16 cellular contexts compared by ENCODE assay signal in genomic region chr2:202052235-202052634, GRCh38. TPM values are rescaled to one million over a fixed set of nuclear protein-coding genes. Genes with fewer than 3 reads are reported as not detected.
DNase-seq lines count a peak whose midpoint lies in the region; ATAC-seq, FAIRE-seq and TF ChIP-seq lines count a peak whose summit lies in the region.
"Had no signal": no experiment of that assay in that cellular context is flagged by ENCODE, and none has a peak within 500 bp of the region (broad histone marks: within the 10 kb centered on the region; RNA-seq: fewer than 3 reads in every experiment).

No MANE protein-coding gene starts in this region.

- H2BK120ac ChIP-seq in IMR-90 (ENCODE audit: low read depth, low read length) (no peak overlapping the region), H1 (replicated peaks; ENCODE audit: low read depth, low read length) (no peak overlapping the region)

- no peak overlapping the region for H2AFZ ChIP-seq in IMR-90 (replicated peaks; ENCODE audit: low read length, poor library complexity)
- no peak overlapping the region for H2AFZ ChIP-seq in OCI-LY3 (ENCODE audit: low read depth, low read length)
- H2AFZ ChIP-seq in H1 (ENCODE audit: low read length), result no peak overlapping the region

- H3K23ac ChIP-seq in IMR-90 (ENCODE audit: low read depth, low read length), result no peak overlapping the region
- H3K23ac ChIP-seq in H1 (ENCODE audit: insufficient read length), result no peak overlapping the region

- in situ Hi-C loops in IMR-90 (cut with MboI; ENCODE audit: low sequenced_read_pairs), result no loop called here

- H2BK5ac ChIP-seq in IMR-90 (ENCODE audit: low read depth, low read length, poor library complexity, severe bottlenecking), result no peak overlapping the region
- no peak overlapping the region for H2BK5ac ChIP-seq in H1 (ENCODE audit: low read depth, low read length)

- peak overlapping the region; percentile 17; the same call in 1 of the 2 replicates for H3K14ac ChIP-seq in IMR-90 (replicated peaks; ENCODE audit: low read depth, low read length)
- H3K14ac ChIP-seq in H1 (ENCODE audit: insufficient read length), result no peak overlapping the region

- H3K9me3 ChIP-seq in IMR-90 (ENCODE audit: control insufficient read depth, insufficient read depth, low read length) (no peaks in the 10 kb centered on the region), OCI-LY3 (ENCODE audit: insufficient read depth, low read length) (no peaks in the 10 kb centered on the region), H1 (ENCODE audit: insufficient read depth in 2 of 2, low read depth in 1 of 2, low read length in 1 of 2) (no peaks in the 10 kb centered on the region), sigmoid colon (no peaks in the 10 kb centered on the region)
- H3K9me3 ChIP-seq: Caco-2 had no signal

- TF ChIP-seq CTCF in IMR-90 (conservative IDR thresholded peaks at IDR 0.05; ENCODE audit: low read depth, low read length), result no peak
- no peak for TF ChIP-seq CTCF in OCI-LY3 (IDR thresholded peaks at IDR 0.05; ENCODE audit: low read depth, low read length)
- no peak for TF ChIP-seq CTCF in H1 (IDR thresholded peaks at IDR 0.05; ENCODE audit: control extremely low read depth in 1 of 3, insufficient read depth in 1 of 3, low read depth in 1 of 3, low read length in 3 of 3)
- no peak for TF ChIP-seq CTCF in sigmoid colon (IDR thresholded peaks at IDR 0.05)
- no peak for TF ChIP-seq CTCF in GM10266 (IDR thresholded peaks at IDR 0.05; ENCODE audit: control insufficient read depth, insufficient read depth, low read depth, missing control alignments)

- no peak overlapping the region for H4K8ac ChIP-seq in IMR-90 (ENCODE audit: low read depth in 2 of 2, low read length in 2 of 2)
- H4K8ac ChIP-seq in H1 (ENCODE audit: extremely low read depth, insufficient read depth, low read length), result no peak overlapping the region

- H3K79me1 ChIP-seq in IMR-90 (ENCODE audit: low read depth in 1 of 2, low read length in 2 of 2) (no peaks in the 10 kb centered on the region), H1 (ENCODE audit: low read depth, low read length) (no peaks in the 10 kb centered on the region)

- H3K9me1 ChIP-seq in IMR-90 (ENCODE audit: insufficient read depth, low read length), result 0 out of 2 replicates have a peak, but pooled peaks cover 3% of the 10 kb centered on the region

- POLR2A ChIA-PET in IMR-90 (lab: Charles Lee; ENCODE audit: unreplicated experiment), result interaction anchor here (0.6 kb wide), 1 partner anchor 63 kb away, joined by 8 read pairs; no protein-coding TSS in a partner anchor
- POLR2A ChIA-PET in H1 (lab: Charles Lee; ENCODE audit: partially characterized antibody), result interaction anchor here (0.7 to 0.9 kb wide), 3 partner anchors 10 to 13 kb away, joined by 3 to 6 read pairs (median 3); no protein-coding TSS in a partner anchor

- no TSS peak for BruUV-seq in IMR-90 (replicated peaks; lab: Mats Ljungman, UMichigan)

- H2BK12ac ChIP-seq in H1 (ENCODE audit: low read depth, low read length), result no peak overlapping the region; the same call in 1 of the 2 replicates

- peak overlapping the region; percentile 35; the same call in 1 of the 2 replicates for H3K4ac ChIP-seq in IMR-90 (ENCODE audit: low read depth, low read length)
- no peak overlapping the region for H3K4ac ChIP-seq in H1 (replicated peaks; ENCODE audit: insufficient read length, low read depth, low read length)

- H4K91ac ChIP-seq in IMR-90 (ENCODE audit: insufficient read depth, low read depth, low read length) (no peak overlapping the region), H1 (replicated peaks; ENCODE audit: insufficient read length, low read length) (no peak overlapping the region)

- peaks cover 5% of the 10 kb centered on the region for H3K4me1 ChIP-seq in IMR-90 (ENCODE audit: control insufficient read depth, insufficient read depth, low read length)
- peaks cover 12% of the 10 kb centered on the region for H3K4me1 ChIP-seq in OCI-LY3 (ENCODE audit: low read length)
- H3K4me1 ChIP-seq in H1 (replicated peaks in 1 of 4; ENCODE audit: control insufficient read depth in 3 of 4, insufficient read depth in 4 of 4, low read length in 3 of 4), result peaks cover 2 to 13% (median 9%) of the 10 kb centered on the region in 4 experiments
- peaks cover 0 to 8% (median 0%) of the 10 kb centered on the region in 4 donors for H3K4me1 ChIP-seq in sigmoid colon

- TF ChIP-seq EP300 in H1 (IDR thresholded peaks at IDR 0.05; ENCODE audit: borderline replicate concordance in 1 of 2, low read depth in 2 of 2, low read length in 2 of 2) (no peak), sigmoid colon (IDR thresholded peaks at IDR 0.05) (no peak)

- H2AK5ac ChIP-seq in IMR-90 (ENCODE audit: low read depth, low read length), result no peak overlapping the region
- H2AK5ac ChIP-seq in H1 (ENCODE audit: low read depth, low read length), result no peak overlapping the region

- no peaks in the 10 kb centered on the region for H3K27me3 ChIP-seq in IMR-90 (ENCODE audit: control insufficient read depth, insufficient read depth, low read length)
- H3K27me3 ChIP-seq in OCI-LY3 (ENCODE audit: low read depth, low read length), result no peaks in the 10 kb centered on the region
- no peaks in the 10 kb centered on the region for H3K27me3 ChIP-seq in H1 (replicated peaks in 1 of 4; ENCODE audit: control insufficient read depth in 3 of 4, extremely low read depth in 1 of 4, insufficient read depth in 3 of 4, low read length in 3 of 4)
- no peaks in the 10 kb centered on the region for H3K27me3 ChIP-seq in sigmoid colon

- H3K56ac ChIP-seq in IMR-90 (ENCODE audit: extremely low read depth, insufficient read depth, low read length) (no peak overlapping the region), H1 (replicated peaks; ENCODE audit: insufficient read length, low read depth, low read length) (no peak overlapping the region)

- no peak for TF ChIP-seq POLR2A in IMR-90 (IDR thresholded peaks at IDR 0.05; ENCODE audit: low read depth, low read length)
- TF ChIP-seq POLR2A in H1 (IDR thresholded peaks at IDR 0.05; ENCODE audit: control extremely low read depth in 1 of 2, low read depth in 2 of 2, low read length in 2 of 2), result no peak
- TF ChIP-seq POLR2A in sigmoid colon (IDR thresholded peaks at IDR 0.05), result no peak

- H3K4me3 ChIP-seq in IMR-90 (ENCODE audit: insufficient read depth, low read depth, low read length) (no peak overlapping the region), OCI-LY3 (ENCODE audit: low read length) (no peak overlapping the region; the same call in 1 of the 2 replicates), H1 (ENCODE audit: extremely low read depth in 1 of 4, insufficient read depth in 2 of 4, low read depth in 3 of 4, low read length in 4 of 4) (no peak overlapping the region), sigmoid colon (no peak overlapping the region)

- H2BK20ac ChIP-seq in IMR-90 (ENCODE audit: low read depth, low read length) (peak overlapping the region; percentile 24; the same call in 1 of the 2 replicates), H1 (ENCODE audit: low read length) (no peak overlapping the region)

- FAIRE-seq in H1 (lab: Jason Lieb, UNC), result no peak
- FAIRE-seq: HepG2 had no signal

- dilution Hi-C loops in IMR-90 (cut with HindIII; ENCODE audit: low sequenced_read_pairs, unreplicated experiment), result no loop called here

- ATAC-seq in IMR-90 (ENCODE audit: low read depth) (no peak), GM19035 (IDR thresholded peaks at IDR 0.05; ENCODE audit: unreplicated experiment) (no peak)
- ATAC-seq: HepG2, Right ventricle myocardium inferior had no signal

- CTCF ChIA-PET in IMR-90 (lab: Yijun Ruan, JAX) (no interaction called here), H1 (lab: Charles Lee; ENCODE audit: partially characterized antibody) (no interaction called here)

- no peak for DNase-seq in IMR-90
- no peak for DNase-seq in H1 (ENCODE audit: low read depth in 1 of 2, low spot score in 2 of 2)
- no peak for DNase-seq in sigmoid colon
- no peak for DNase-seq in NCI-H1694 treated with DMSO at 0.1 percent for 48 hours (lab: John Stamatoyannopoulos, UW)
- no peak for DNase-seq in GM10266 (ENCODE audit: extremely low spot score)
- DNase-seq: Caco-2, DMS153, NCI-H1436 treated with DMSO at 0.1 percent for 48 hours, NCI-H2081 treated with DMSO at 0.1 percent for 48 hours, NCI-H510A, T-helper 2 cell had no signal

- no peak overlapping the region for H2AK9ac ChIP-seq in IMR-90 (replicated peaks; ENCODE audit: low read depth, low read length, poor library complexity)

- H3K36me3 ChIP-seq in IMR-90 (ENCODE audit: control insufficient read depth, insufficient read depth, low read length), result no peaks in the 10 kb centered on the region
- H3K36me3 ChIP-seq in OCI-LY3 (replicated peaks; ENCODE audit: low read depth, low read length), result no peaks in the 10 kb centered on the region
- H3K36me3 ChIP-seq in H1 (ENCODE audit: control insufficient read depth in 2 of 4, insufficient read depth in 4 of 4, low read length in 3 of 4), result no peaks in the 10 kb centered on the region
- no peaks in the 10 kb centered on the region for H3K36me3 ChIP-seq in sigmoid colon

- peak overlapping the region; percentile 50 for H3K18ac ChIP-seq in IMR-90 (ENCODE audit: low read depth, low read length)
- 0 out of 2 replicates have a peak overlapping the region, but pooled peaks have one; percentile 5 for H3K18ac ChIP-seq in H1 (ENCODE audit: extremely low read depth, low read length)

- no peak overlapping the region for H3K27ac ChIP-seq in IMR-90 (ENCODE audit: insufficient read depth, low read length)
- no peak overlapping the region for H3K27ac ChIP-seq in OCI-LY3 (ENCODE audit: low read length)
- H3K27ac ChIP-seq in H1 (ENCODE audit: low read depth, low read length), result no peak overlapping the region
- peak overlapping the region in 3 of 4 donors; percentile 30 to 77 (median 51) for H3K27ac ChIP-seq in sigmoid colon

- H3K9ac ChIP-seq in IMR-90 (ENCODE audit: low read depth, low read length) (no peak overlapping the region), OCI-LY3 (ENCODE audit: low read length) (no peak overlapping the region), H1 (replicated peaks in 1 of 4; ENCODE audit: extremely low read depth in 1 of 4, low read depth in 3 of 4, low read length in 3 of 4) (no peak overlapping the region)

- no peaks in the 10 kb centered on the region for H4K20me1 ChIP-seq in IMR-90 (ENCODE audit: insufficient read depth, low read length)
- H4K20me1 ChIP-seq in OCI-LY3 (ENCODE audit: insufficient read depth, low read length), result no peaks in the 10 kb centered on the region
- H4K20me1 ChIP-seq in H1 (replicated peaks in 1 of 2; ENCODE audit: control insufficient read depth in 1 of 2, insufficient read depth in 2 of 2, low read length in 2 of 2), result no peaks in the 10 kb centered on the region

- intact Hi-C loops in IMR-90 (cut with micrococcal nuclease) (no loop called here), sigmoid colon (cut with DNase I) (no loop called here)

- H4K5ac ChIP-seq in IMR-90 (ENCODE audit: low read depth, low read length) (no peak overlapping the region), H1 (ENCODE audit: insufficient read length, low read depth, low read length) (no peak overlapping the region)

- H3K79me2 ChIP-seq in OCI-LY3 (ENCODE audit: low read length) (no peaks in the 10 kb centered on the region), H1 (ENCODE audit: control insufficient read depth in 1 of 2, insufficient read depth in 2 of 2, low read length in 2 of 2) (no peaks in the 10 kb centered on the region)

- WGBS in IMR-90 (ENCODE audit: extremely low coverage in 2 of 2, insufficient read length in 1 of 2), 2 experiments, result no CpG with 5 or more reads among the region's 1 CpG
- WGBS in H1 (ENCODE audit: extremely low coverage in 1 of 2, insufficient coverage in 1 of 2, insufficient read length in 1 of 2, insufficient replicate concordance in 2 of 2, low coverage in 1 of 2, low lambda C conversion rate in 2 of 2, missing lambda C conversion rate in 1 of 2), 2 experiments, result 93% methylated on average over 1 of the region's 1 CpG; no CpG with 5 or more reads in 1 of the 2 experiments
- 89 to 94% methylated on average over 1 of the region's 1 CpG for WGBS in sigmoid colon, 2 donors

- TF ChIP-seq RAD21 in IMR-90 (IDR thresholded peaks at IDR 0.05; ENCODE audit: low read length) (no peak), H1 (IDR thresholded peaks at IDR 0.05 in 1 of 2, conservative IDR thresholded peaks at IDR 0.05 in 1 of 2; ENCODE audit: low read depth in 2 of 2, low read length in 2 of 2) (no peak)

- H2BK15ac ChIP-seq in IMR-90 (ENCODE audit: low read depth, low read length) (no peak overlapping the region; the same call in 2 of the 3 replicates), H1 (ENCODE audit: low read length) (no peak overlapping the region)

- H3K4me2 ChIP-seq in IMR-90 (ENCODE audit: low read depth, low read length) (no peak overlapping the region), OCI-LY3 (ENCODE audit: low read length) (peak overlapping the region; percentile 50), H1 (ENCODE audit: insufficient read depth in 1 of 2, low read depth in 2 of 2, low read length in 2 of 2) (0 out of 4 replicates have a peak overlapping the region, but pooled peaks of 1 of the 2 experiments have one; percentile 8)

- no peaks in the 10 kb centered on the region; the same call in 1 of the 2 replicates for H3K23me2 ChIP-seq in H1 (ENCODE audit: low read depth, low read length)

RNA-seq across cellular contexts. Expression of gene FZD7, which starts 18.6 kb away (rescaled TPM):
- total RNA-seq in IMR-90 (2012; rRNA removed) (62.4 and 81.1 TPM in 2 replicates), sigmoid colon (10 to 100 TPM; 37.9 to 51.2 (median 48.1) TPM)
- polyA plus RNA-seq in IMR-90 (2012; rRNA removed) (87.9 and 90.9 TPM in 2 replicates), H1 (2011; rRNA removed) (176 and 280 TPM in 2 replicates), sigmoid colon (1 to 10 TPM in 2 of 3 donors, under 1 TPM in 1; 0.23 to 9.4 (median 2.4) TPM)
- polyA plus RNA-seq in IMR-90 (2012; cell fraction: cytosol; rRNA removed), result 34.4 and 91.8 TPM in 2 replicates
- polyA plus RNA-seq in IMR-90 (2012; cell fraction: nucleus; rRNA removed; ENCODE audit: low replicate concordance), result 21.3 and 47.0 TPM in 2 replicates
- 246 TPM in 2 replicates for total RNA-seq in H1 (2021; fragmentation: NEBNext Ultra II Directional; extraction: Animal tissue kit (Norgen Biotek cat#: 25700))
- polyA plus RNA-seq in H1 (2011; cell fraction: cytosol; rRNA removed), result 156 TPM
- 238 TPM for polyA plus RNA-seq in H1 (2011; cell fraction: nucleus; rRNA removed)
- 145 to 162 TPM (median 157 TPM) in 4 replicates for polyA plus RNA-seq in H1 (2012, experiment 1 of 2)
- 136 TPM for polyA plus RNA-seq in H1 (2012, experiment 2 of 2)
- polyA plus RNA-seq in H1 (2013, experiment 1 of 2), result 295 TPM
- polyA plus RNA-seq in H1 (2013, experiment 2 of 2), result 302 TPM
- polyA minus RNA-seq in H1 (2011; rRNA and poly(A)+ RNA removed), result 158 and 159 TPM in 2 replicates
- polyA minus RNA-seq in H1 (2011; cell fraction: cytosol; rRNA and poly(A)+ RNA removed), result 315 TPM
- 207 TPM for polyA minus RNA-seq in H1 (2011; cell fraction: nucleus; rRNA and poly(A)+ RNA removed)

RNA-seq across cellular contexts. Expression of gene KIAA2012, which starts 20.8 kb away (rescaled TPM):
- total RNA-seq in IMR-90 (2012; rRNA removed) (under 0.01 TPM in 2 replicates), sigmoid colon (under 1 TPM in 2 of 4 donors, not detected in 2; 0.16 to 0.83 TPM)
- polyA plus RNA-seq in IMR-90 (2012; rRNA removed) (0.04 and 0.09 TPM in 2 replicates), H1 (2011; rRNA removed) (0.02 TPM in 1 of 2 replicates, not detected in the other), sigmoid colon (under 1 TPM in 1 of 3 donors, not detected in 2; 0.04 TPM)
- 0.04 and 0.05 TPM in 2 replicates for polyA plus RNA-seq in IMR-90 (2012; cell fraction: cytosol; rRNA removed)
- polyA plus RNA-seq in IMR-90 (2012; cell fraction: nucleus; rRNA removed; ENCODE audit: low replicate concordance), result 0.61 and 1.0 TPM in 2 replicates
- not detected in 2 replicates for total RNA-seq in H1 (2021; fragmentation: NEBNext Ultra II Directional; extraction: Animal tissue kit (Norgen Biotek cat#: 25700))
- polyA plus RNA-seq in H1 (2011; cell fraction: cytosol; rRNA removed), result not detected
- not detected for polyA plus RNA-seq in H1 (2011; cell fraction: nucleus; rRNA removed)
- polyA plus RNA-seq in H1 (2012, experiment 1 of 2), result not detected in 4 replicates
- not detected for polyA plus RNA-seq in H1 (2012, experiment 2 of 2)
- polyA plus RNA-seq in H1 (2013, experiment 1 of 2), result not detected
- not detected for polyA plus RNA-seq in H1 (2013, experiment 2 of 2)
- polyA minus RNA-seq in H1 (2011; rRNA and poly(A)+ RNA removed), result not detected in 2 replicates
- not detected for polyA minus RNA-seq in H1 (2011; cell fraction: cytosol; rRNA and poly(A)+ RNA removed)
- polyA minus RNA-seq in H1 (2011; cell fraction: nucleus; rRNA and poly(A)+ RNA removed), result not detected
- total RNA-seq: HepG2, LHCN-M2, Right ventricle myocardium inferior had no signal
- polyA plus RNA-seq: HepG2 had no signal

Comparison
In these comparisons a context has a peak if more than half of its experiments do, and no peak if none do; other contexts are left out.
1. H3K27ac ChIP-seq: peak in sigmoid colon (3 of 4); none in IMR-90 (single experiment), OCI-LY3 (single experiment) and H1 (single experiment).